ENCODE assay signal across 8 cellular contexts in the genomic region with DNA sequence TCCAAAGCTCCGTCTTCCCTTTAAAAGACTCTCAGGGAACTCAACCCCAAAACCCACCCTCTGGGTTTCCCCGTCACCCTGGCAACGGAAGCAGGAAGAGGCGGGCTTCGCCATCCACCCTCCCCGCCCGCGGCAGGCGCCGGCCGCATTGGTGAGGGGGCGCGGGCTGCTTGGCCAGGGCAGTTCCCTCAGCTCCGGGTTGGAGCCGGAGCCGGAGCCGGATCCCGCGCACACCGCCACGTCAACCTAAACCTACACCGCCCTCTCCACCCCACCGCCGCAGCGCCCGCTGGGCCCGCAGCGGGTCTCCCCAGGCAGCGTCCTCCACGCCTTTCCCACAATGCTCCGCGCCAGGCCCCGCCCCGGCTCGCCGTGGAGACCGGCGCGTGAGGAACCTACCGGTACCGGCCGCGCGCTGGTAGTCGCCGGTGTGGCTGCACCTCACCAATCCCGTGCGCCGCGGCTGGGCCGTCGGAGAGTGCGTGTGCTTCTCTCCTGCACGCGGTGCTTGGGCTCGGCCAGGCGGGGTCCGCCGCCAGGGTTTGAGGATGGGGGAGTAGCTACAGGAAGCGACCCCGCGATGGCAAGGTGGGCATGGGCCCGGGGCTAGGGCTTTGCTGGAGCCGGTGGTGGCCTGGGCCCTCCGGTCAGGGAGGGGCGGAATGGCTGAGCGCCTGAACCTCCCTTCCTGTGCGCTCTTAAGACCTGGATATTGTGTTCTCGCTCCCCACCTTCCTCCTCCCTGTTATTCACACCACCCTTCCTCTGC. TPM values are rescaled to one million over a fixed set of nuclear protein-coding genes. Genes with fewer than 3 reads are reported as not detected.
DNase-seq lines count a peak whose midpoint lies in the region; ATAC-seq and TF ChIP-seq lines count a peak whose summit lies in the region.

A gene with protein sequence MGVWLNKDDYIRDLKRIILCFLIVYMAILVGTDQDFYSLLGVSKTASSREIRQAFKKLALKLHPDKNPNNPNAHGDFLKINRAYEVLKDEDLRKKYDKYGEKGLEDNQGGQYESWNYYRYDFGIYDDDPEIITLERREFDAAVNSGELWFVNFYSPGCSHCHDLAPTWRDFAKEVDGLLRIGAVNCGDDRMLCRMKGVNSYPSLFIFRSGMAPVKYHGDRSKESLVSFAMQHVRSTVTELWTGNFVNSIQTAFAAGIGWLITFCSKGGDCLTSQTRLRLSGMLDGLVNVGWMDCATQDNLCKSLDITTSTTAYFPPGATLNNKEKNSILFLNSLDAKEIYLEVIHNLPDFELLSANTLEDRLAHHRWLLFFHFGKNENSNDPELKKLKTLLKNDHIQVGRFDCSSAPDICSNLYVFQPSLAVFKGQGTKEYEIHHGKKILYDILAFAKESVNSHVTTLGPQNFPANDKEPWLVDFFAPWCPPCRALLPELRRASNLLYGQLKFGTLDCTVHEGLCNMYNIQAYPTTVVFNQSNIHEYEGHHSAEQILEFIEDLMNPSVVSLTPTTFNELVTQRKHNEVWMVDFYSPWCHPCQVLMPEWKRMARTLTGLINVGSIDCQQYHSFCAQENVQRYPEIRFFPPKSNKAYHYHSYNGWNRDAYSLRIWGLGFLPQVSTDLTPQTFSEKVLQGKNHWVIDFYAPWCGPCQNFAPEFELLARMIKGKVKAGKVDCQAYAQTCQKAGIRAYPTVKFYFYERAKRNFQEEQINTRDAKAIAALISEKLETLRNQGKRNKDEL (plus strand): TSS at position 362 of the 769 bp plus-strand sequence. CDS start 1,830 bp downstream, outside the sequence.

- intact Hi-C loops in lower leg skin (cut with DNase I; ENCODE audit: low total_unique reads), result no loop called here

- H3K4me3 ChIP-seq in duodenal mucosa (ENCODE audit: low read depth in 1 of 2, low read length in 2 of 2), result peak within 1 kb of the TSS; percentile 89 to 100
- peak within 1 kb of the TSS; percentile 75 for H3K4me3 ChIP-seq in lower leg skin (ENCODE audit: low read depth, poor library complexity, severe bottlenecking)

- H3K36me3 ChIP-seq in duodenal mucosa (ENCODE audit: control insufficient read depth in 1 of 2, insufficient read depth in 2 of 2, low read length in 2 of 2), result peaks cover 0 to 3% of the 10 kb centered on the region in 2 donors

- H3K9ac ChIP-seq in duodenal mucosa (ENCODE audit: low read depth in 1 of 2, low read length in 2 of 2), result peak within 1 kb of the TSS; percentile 89 to 91

- WGBS in lower leg skin, 2 donors, result 0% methylated on average over 41 to 69 of the region's 69 CpGs

- ATAC-seq in GM19324 (IDR thresholded peaks at IDR 0.05; ENCODE audit: low FRiP score, unreplicated experiment) (peak; percentile 93), HG03460 (IDR thresholded peaks at IDR 0.05; ENCODE audit: unreplicated experiment) (peak; percentile 85)

- H3K27ac ChIP-seq in C4-2B (peak within 1 kb of the TSS; percentile 89), duodenal mucosa (ENCODE audit: low read depth, low read length) (peak within 1 kb of the TSS; percentile 84)

- TF ChIP-seq POLR2A in lower leg skin (IDR thresholded peaks at IDR 0.05), result no peak

- peaks cover 12 to 19% of the 10 kb centered on the region in 2 donors for H3K4me1 ChIP-seq in duodenal mucosa (ENCODE audit: control insufficient read depth in 1 of 2, insufficient read depth in 2 of 2, low read length in 2 of 2)

- peak; percentile 82 for DNase-seq in NCI-H526 treated with DMSO at 0.1 percent for 48 hours (lab: John Stamatoyannopoulos, UW)
- DNase-seq in activated CD4-positive, alpha-beta T cell treated with anti-CD3 and anti-CD28 coated beads, Interleukin-2, amount 50 U/mL, for 48 hours, result peak; percentile 88 to 91
- peak; percentile 71 to 95 for DNase-seq in lower leg skin (ENCODE audit: low spot score in 2 of 2)
- peak; percentile 76 to 88 for DNase-seq in stimulated activated CD4-positive, alpha-beta T cell treated with anti-CD3 and anti-CD28 coated beads, Interleukin-4, amount 100 ng/mL, for 48 hours (ENCODE audit: low read depth in 2 of 2)

- no peaks in the 10 kb centered on the region for H3K9me3 ChIP-seq in duodenal mucosa (ENCODE audit: control insufficient read depth in 1 of 2, low read length in 2 of 2)

- no peak for TF ChIP-seq CTCF in C4-2B (conservative IDR thresholded peaks at IDR 0.05)
- no peak for TF ChIP-seq CTCF in lower leg skin (IDR thresholded peaks at IDR 0.05)

- H3K27me3 ChIP-seq in duodenal mucosa (ENCODE audit: control insufficient read depth in 1 of 2, insufficient read depth in 2 of 2, low read length in 2 of 2), result no peaks in the 10 kb centered on the region

RNA-seq across cellular contexts. Expression of the gene that starts here (rescaled TPM):
- 10 to 100 TPM; 13.3 to 29.2 (median 18.9) TPM for total RNA-seq in lower leg skin

Comparison
In these comparisons a context has a peak if more than half of its experiments do, and no peak if none do; other contexts are left out.
1. Peak in every context shown above with its lines: DNase-seq, ATAC-seq, H3K4me3 ChIP-seq and H3K27ac ChIP-seq.